15 cellular contexts compared by ENCODE assay signal in genomic region chr10:27626821-27627359, GRCh38.
A peak's percentile ranks its signal among the peaks of the same experiment; 100 is the strongest.
DNase-seq lines count a peak whose midpoint lies in the region; ATAC-seq and TF ChIP-seq lines count a peak whose summit lies in the region.
"Had no signal": no experiment of that assay in that cellular context is flagged by ENCODE, and none has a peak within 500 bp of the region (broad histone marks: within the 10 kb centered on the region; RNA-seq: fewer than 3 reads in every experiment).

No MANE protein-coding gene starts in this region.

- H3K27ac ChIP-seq in heart left ventricle (no peak overlapping the region), HCT116 (ENCODE audit: low read depth, low read length) (no peak overlapping the region), left lung (no peak overlapping the region)
- H3K27ac ChIP-seq: BLaER1 had no signal

- H3K27me3 ChIP-seq in heart left ventricle (peaks cover 0 to 5% (median 0%) of the 10 kb centered on the region in 9 donors), HCT116 (ENCODE audit: insufficient read depth, low read length) (no peaks in the 10 kb centered on the region), left lung (peaks cover 0 to 23% of the 10 kb centered on the region in 2 donors)
- H3K27me3 ChIP-seq: BLaER1 had no signal

- no peaks in the 10 kb centered on the region for H3K36me3 Mint-ChIP-seq in glutamatergic neuron (ENCODE audit: unreplicated experiment)

- WGBS in heart left ventricle, 4 donors: 66 to 77% (median 70%) methylated on average over 8 of the region's 8 CpGs

- RAD21 ChIA-PET in HCT116 (lab: Charles Lee; ENCODE audit: low non-redundant PET in 1 of 2, low total read pairs in 2 of 2, uncharacterized antibody in 2 of 2, unreplicated experiment in 2 of 2): no interaction called here

- TF ChIP-seq POLR2A in heart left ventricle (IDR thresholded peaks at IDR 0.05) (no peak), HCT116 (IDR thresholded peaks at IDR 0.05; ENCODE audit: borderline replicate concordance, extremely low read depth, insufficient read depth, insufficient read length) (no peak)

- DNase-seq in Right ventricle myocardium inferior (ENCODE audit: missing footprints) (no peak), heart left ventricle (no peak), HCT116 (ENCODE audit: low read depth, low spot score) (no peak), glutamatergic neuron (no peak), sciatic nerve (ENCODE audit: low spot score) (no peak), left lung (no peak), NCI-H1105 treated with DMSO at 0.1 percent for 48 hours (lab: John Stamatoyannopoulos, UW) (no peak), mucosa of gallbladder (ENCODE audit: low spot score) (no peak)
- DNase-seq: 8988T; AML-193; CD8-positive, alpha-beta memory T cell; GOT3; HCEC 1CT had no signal

- CTCF ChIA-PET in HCT116 (lab: Charles Lee): no interaction called here

- no peak overlapping the region for H3K9ac ChIP-seq in HCT116 (ENCODE audit: low read length)
- H3K9ac ChIP-seq: BLaER1 had no signal

- intact Hi-C loops in Right ventricle myocardium inferior (cut with DNase I): no loop called here
- intact Hi-C loops in heart left ventricle (cut with DNase I): no loop called here
- intact Hi-C loops in HCT116 (cut with micrococcal nuclease): no loop called here
- intact Hi-C loops in sciatic nerve (cut with DNase I): no loop called here
- intact Hi-C loops in left lung (cut with DNase I): no loop called here

- peaks cover 0 to 3% (median 0%) of the 10 kb centered on the region in 12 donors for H3K4me1 ChIP-seq in heart left ventricle
- H3K4me1 ChIP-seq in HCT116 (ENCODE audit: control insufficient read depth in 1 of 2, insufficient read depth in 2 of 2, low read length in 2 of 2): no peaks in the 10 kb centered on the region
- H3K4me1 ChIP-seq in left lung: no peaks in the 10 kb centered on the region

- POLR2A ChIA-PET in HCT116 (lab: Charles Lee): interaction anchor here (1.2 kb wide), 1 partner anchor 9 kb away, joined by 3 read pairs; no protein-coding TSS in a partner anchor

- TF ChIP-seq RAD21 in HCT116 (IDR thresholded peaks at IDR 0.05; ENCODE audit: low read depth): peak; percentile 6; the same call in 1 of the 2 replicates

- no peaks in the 10 kb centered on the region for H4K20me1 ChIP-seq in HCT116 (ENCODE audit: insufficient read depth)
- H4K20me1 ChIP-seq: BLaER1 had no signal

- TF ChIP-seq CTCF in heart left ventricle (IDR thresholded peaks at IDR 0.05): no peak
- no peak for TF ChIP-seq CTCF in HCT116 (IDR thresholded peaks at IDR 0.05 in 2 of 3, conservative IDR thresholded peaks at IDR 0.05 in 1 of 3; ENCODE audit: borderline replicate concordance in 1 of 3, insufficient read depth in 1 of 3, low read depth in 2 of 3, low read length in 2 of 3)
- no peak for TF ChIP-seq CTCF in glutamatergic neuron (IDR thresholded peaks at IDR 0.05; ENCODE audit: partially characterized antibody, unreplicated experiment)
- TF ChIP-seq CTCF in left lung (IDR thresholded peaks at IDR 0.05): no peak

- H3K27ac Mint-ChIP-seq in glutamatergic neuron (ENCODE audit: unreplicated experiment): peak overlapping the region; percentile 13

- H3K4me1 Mint-ChIP-seq in glutamatergic neuron (ENCODE audit: low read depth, unreplicated experiment): peaks cover 26% of the 10 kb centered on the region
- H3K4me1 Mint-ChIP-seq: CD8-positive, alpha-beta memory T cell had no signal

- no peak overlapping the region for H3K4me3 Mint-ChIP-seq in glutamatergic neuron (ENCODE audit: unreplicated experiment)
- H3K4me3 Mint-ChIP-seq: CD8-positive, alpha-beta memory T cell had no signal

- H3K9me2 ChIP-seq in HCT116 (ENCODE audit: insufficient read depth): no peaks in the 10 kb centered on the region

- no peaks in the 10 kb centered on the region for H3K36me3 ChIP-seq in heart left ventricle
- H3K36me3 ChIP-seq in HCT116 (ENCODE audit: control insufficient read depth in 1 of 2, insufficient read depth in 2 of 2, low read length in 2 of 2): no peaks in the 10 kb centered on the region
- no peaks in the 10 kb centered on the region for H3K36me3 ChIP-seq in left lung
- H3K36me3 ChIP-seq: BLaER1 had no signal

- no peak overlapping the region for H3K4me2 ChIP-seq in HCT116 (ENCODE audit: low read length)

- H3K79me2 ChIP-seq in HCT116 (ENCODE audit: insufficient read depth, low read length): no peaks in the 10 kb centered on the region

- H3K4me3 ChIP-seq in heart left ventricle (no peak overlapping the region), HCT116 (replicated peaks in 1 of 2; ENCODE audit: low read depth in 1 of 2, low read length in 2 of 2) (no peak overlapping the region), left lung (no peak overlapping the region)
- H3K4me3 ChIP-seq: BLaER1 had no signal

- H2AFZ ChIP-seq in HCT116 (ENCODE audit: low read depth, low read length, poor library complexity, severe bottlenecking): no peak overlapping the region

- peaks cover 11% of the 10 kb centered on the region for H3K9me3 Mint-ChIP-seq in glutamatergic neuron (ENCODE audit: unreplicated experiment)
- H3K9me3 Mint-ChIP-seq: CD8-positive, alpha-beta memory T cell had no signal

- peaks cover 10% of the 10 kb centered on the region for H3K27me3 Mint-ChIP-seq in glutamatergic neuron (ENCODE audit: unreplicated experiment)

- BruUV-seq in HCT116 (replicated peaks; lab: Mats Ljungman, UMichigan): no TSS peak

- ATAC-seq in Right ventricle myocardium inferior: peak; percentile 48
- ATAC-seq in heart left ventricle: no peak
- ATAC-seq in HCT116: no peak
- ATAC-seq in sciatic nerve: peak; percentile 76
- ATAC-seq in left lung: no peak
- ATAC-seq: HepG2 had no signal

- H3K9me3 ChIP-seq in heart left ventricle (no peaks in the 10 kb centered on the region), HCT116 (ENCODE audit: control insufficient read depth in 1 of 2, insufficient read depth in 1 of 2, low read depth in 1 of 2, low read length in 2 of 2) (no peaks in the 10 kb centered on the region), left lung (no peaks in the 10 kb centered on the region)

TF ChIP-seq in HCT116, 20 proteins besides CTCF, POLR2A, EP300 and RAD21:
- no peak for TF ChIP-seq SRF (IDR thresholded peaks at IDR 0.05; ENCODE audit: low read depth)
- no peak for TF ChIP-seq POLR2AphosphoS5 (IDR thresholded peaks at IDR 0.05; ENCODE audit: low read depth, low read length)
- TF ChIP-seq ELF1 (IDR thresholded peaks at IDR 0.05; ENCODE audit: borderline replicate concordance, low read depth): no peak
- no peak for TF ChIP-seq JUND (IDR thresholded peaks at IDR 0.05)
- TF ChIP-seq ZFX (IDR thresholded peaks at IDR 0.05): no peak
- TF ChIP-seq CBX3 (IDR thresholded peaks at IDR 0.05; ENCODE audit: low read depth): no peak
- TF ChIP-seq EZH2 (IDR thresholded peaks at IDR 0.05): no peak
- TF ChIP-seq SIN3A (IDR thresholded peaks at IDR 0.05; ENCODE audit: low read depth): no peak
- no peak for TF ChIP-seq EZH2phosphoT487 (IDR thresholded peaks at IDR 0.05; ENCODE audit: borderline replicate concordance)
- TF ChIP-seq YY1 (IDR thresholded peaks at IDR 0.05; ENCODE audit: extremely low read depth, insufficient replicate concordance, low read depth, low read length): no peak
- no peak for TF ChIP-seq MAX (IDR thresholded peaks at IDR 0.05)
- no peak for TF ChIP-seq ATF3 (IDR thresholded peaks at IDR 0.05)
- TF ChIP-seq TCF7L2 (IDR thresholded peaks at IDR 0.05; ENCODE audit: borderline replicate concordance, extremely low read depth, insufficient read depth, insufficient read length): no peak

Comparison
In these comparisons a context has a peak if more than half of its experiments do, and no peak if none do; other contexts are left out.
1. ATAC-seq: peak in Right ventricle myocardium inferior (single experiment) and sciatic nerve (single experiment); none in heart left ventricle (0 of 4), HCT116 (single experiment) and left lung (single experiment).